In the genomic region with DNA sequence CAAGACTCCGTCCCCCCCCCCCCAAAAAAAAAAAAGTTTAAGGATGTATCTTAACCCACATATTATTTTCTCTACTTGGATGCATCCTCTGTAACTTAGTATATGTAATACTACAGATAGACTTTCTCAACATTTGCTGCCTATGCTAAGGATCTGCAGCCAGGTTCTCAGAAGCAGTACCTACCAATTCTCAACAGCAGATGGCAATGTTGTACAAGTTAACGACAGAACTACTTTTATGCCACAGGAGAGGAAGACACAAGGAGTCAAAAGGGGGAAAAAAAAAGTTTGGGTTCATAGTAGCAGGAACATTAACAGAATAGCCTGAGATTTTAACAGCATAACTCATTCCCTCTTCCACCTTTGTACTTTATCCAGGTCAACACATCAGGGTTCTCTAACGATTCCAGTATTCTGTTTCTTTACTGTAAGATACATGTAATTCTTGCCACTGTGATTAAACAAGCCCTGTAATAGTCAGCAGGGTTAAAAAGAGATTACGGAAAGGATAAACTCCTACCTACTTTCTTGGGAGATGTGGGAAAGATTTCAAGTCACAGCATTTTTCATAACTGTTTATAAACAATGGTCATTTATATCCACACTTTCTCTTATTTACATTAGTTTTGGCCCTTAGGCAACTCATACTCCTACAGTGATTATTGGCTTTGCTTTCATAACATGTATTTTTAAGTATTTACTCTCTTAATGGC, we compare ENCODE assay signal across 8 cellular contexts. TPM values are rescaled to one million over a fixed set of nuclear protein-coding genes. Genes with fewer than 3 reads are reported as not detected.
DNase-seq lines count a peak whose midpoint lies in the region; ATAC-seq and TF ChIP-seq lines count a peak whose summit lies in the region.

No MANE protein-coding gene starts in this region.

- 26 to 29% (median 27%) methylated on average over 4 of the region's 4 CpGs for WGBS in adrenal gland, 4 donors

- DNase-seq in EL (peak; percentile 76), Karpas-422 (peak; percentile 95), OCI-M2 (lab: John Stamatoyannopoulos, UW; ENCODE audit: unreplicated experiment) (peak; percentile 68), adrenal gland (peak in 5 of 7 donors; percentile 45 to 75 (median 72)), left cardiac atrium (no peak), retinal pigment epithelial cell (ENCODE audit: low read depth) (peak; percentile 26)

- peaks cover 25% of the 10 kb centered on the region for H3K36me3 ChIP-seq in Karpas-422 (ENCODE audit: insufficient read depth, low read length)
- H3K36me3 ChIP-seq in adrenal gland (replicated peaks in 1 of 2), result peaks cover 0 to 25% of the 10 kb centered on the region in 2 donors

- intact Hi-C loops in adrenal gland (cut with DNase I), result loop anchor here (2.0 to 10.0 kb wide), 3 partner anchors 162 to 362 kb away; no protein-coding TSS in a partner anchor
- intact Hi-C loops in left cardiac atrium (cut with DNase I), result loop anchor here (2.0 to 10.0 kb wide), 3 partner anchors 170 to 362 kb away; no protein-coding TSS in a partner anchor

- TF ChIP-seq POLR2A in adrenal gland (IDR thresholded peaks at IDR 0.05), result no peak
- TF ChIP-seq POLR2A in GM18505 (IDR thresholded peaks at IDR 0.05; ENCODE audit: borderline replicate concordance, extremely low read depth, insufficient read depth, insufficient read length), result no peak

- H3K79me2 ChIP-seq in Karpas-422 (ENCODE audit: low read length), result peaks cover 53% of the 10 kb centered on the region

- TF ChIP-seq CTCF in adrenal gland (IDR thresholded peaks at IDR 0.05), result peak; percentile 67 to 94 (median 88)
- peak; percentile 72 for TF ChIP-seq CTCF in retinal pigment epithelial cell (conservative IDR thresholded peaks at IDR 0.05; ENCODE audit: low read depth, low read length)

- peak; percentile 79 to 84 for ATAC-seq in left cardiac atrium
- ATAC-seq in HG03354 (IDR thresholded peaks at IDR 0.05; ENCODE audit: poor library complexity, severe bottlenecking, unreplicated experiment), result no peak
- no peak for ATAC-seq in GM18505 (IDR thresholded peaks at IDR 0.05; ENCODE audit: unreplicated experiment)

- no peaks in the 10 kb centered on the region for H3K27me3 ChIP-seq in Karpas-422 (ENCODE audit: low read length)
- H3K27me3 ChIP-seq in adrenal gland, result no peaks in the 10 kb centered on the region

- H3K9me3 ChIP-seq in Karpas-422 (ENCODE audit: low read length) (no peaks in the 10 kb centered on the region; the same call in 1 of the 2 replicates), adrenal gland (replicated peaks in 1 of 3) (no peaks in the 10 kb centered on the region)

- no peak overlapping the region for H3K27ac ChIP-seq in Karpas-422 (ENCODE audit: low read length)
- H3K27ac ChIP-seq in adrenal gland, result peak overlapping the region in 2 of 5 donors; percentile 29 to 33

- H3K4me1 ChIP-seq in Karpas-422 (ENCODE audit: low read length) (peaks cover 22% of the 10 kb centered on the region), adrenal gland (replicated peaks in 1 of 2) (peaks cover 4 to 13% of the 10 kb centered on the region in 2 donors)

- H2AFZ ChIP-seq in Karpas-422 (ENCODE audit: low read length), result no peak overlapping the region

- no peak overlapping the region for H3K9ac ChIP-seq in Karpas-422 (ENCODE audit: low read length)

- H3K4me3 ChIP-seq in Karpas-422 (ENCODE audit: low read length) (no peak overlapping the region), adrenal gland (no peak overlapping the region), retinal pigment epithelial cell (ENCODE audit: low read length) (no peak overlapping the region)

- no peaks in the 10 kb centered on the region for H4K20me1 ChIP-seq in Karpas-422 (ENCODE audit: insufficient read depth, low read depth, low read length)

- H3K4me2 ChIP-seq in Karpas-422 (ENCODE audit: low read depth, low read length, poor library complexity, severe bottlenecking), result no peak overlapping the region

- no peaks in the 10 kb centered on the region for H3K9me2 ChIP-seq in Karpas-422 (replicated peaks; ENCODE audit: insufficient read depth, low read length)

RNA-seq across cellular contexts. Expression of gene NEK9, which starts 5.7 kb away (rescaled TPM):
- total RNA-seq in Karpas-422 (2014; rRNA removed; shearing (Covaris generic); ENCODE audit: low replicate concordance), result 103 and 179 TPM in 2 replicates
- total RNA-seq in adrenal gland, result 100 to 1,000 TPM in 4 of 8 donors, 10 to 100 TPM in 4; 66.9 to 165 (median 92.9) TPM
- polyA plus RNA-seq in adrenal gland, result 10 to 100 TPM; 51.7 to 73.6 (median 62.6) TPM
- 100 to 1,000 TPM in 1 of 2 donors, 10 to 100 TPM in 1; 89.1 to 102 TPM for total RNA-seq in left cardiac atrium

RNA-seq across cellular contexts. Expression of gene TMED10, which starts 43.9 kb away (rescaled TPM):
- 104 and 349 TPM in 2 replicates for total RNA-seq in Karpas-422 (2014; rRNA removed; shearing (Covaris generic); ENCODE audit: low replicate concordance)
- total RNA-seq in adrenal gland, result 100 to 1,000 TPM; 156 to 509 (median 319) TPM
- polyA plus RNA-seq in adrenal gland, result 100 to 1,000 TPM in 1 of 3 donors, 10 to 100 TPM in 2; 33.7 to 532 (median 65.3) TPM
- 100 to 1,000 TPM; 271 to 327 TPM for total RNA-seq in left cardiac atrium

Comparison
In these comparisons a context has a peak if more than half of its experiments do, and no peak if none do; other contexts are left out.
1. ATAC-seq: peak in left cardiac atrium (2 of 2); none in HG03354 (single experiment) and GM18505 (single experiment).